Comparison of ENCODE assay signal across 24 cellular contexts in the genomic region with DNA sequence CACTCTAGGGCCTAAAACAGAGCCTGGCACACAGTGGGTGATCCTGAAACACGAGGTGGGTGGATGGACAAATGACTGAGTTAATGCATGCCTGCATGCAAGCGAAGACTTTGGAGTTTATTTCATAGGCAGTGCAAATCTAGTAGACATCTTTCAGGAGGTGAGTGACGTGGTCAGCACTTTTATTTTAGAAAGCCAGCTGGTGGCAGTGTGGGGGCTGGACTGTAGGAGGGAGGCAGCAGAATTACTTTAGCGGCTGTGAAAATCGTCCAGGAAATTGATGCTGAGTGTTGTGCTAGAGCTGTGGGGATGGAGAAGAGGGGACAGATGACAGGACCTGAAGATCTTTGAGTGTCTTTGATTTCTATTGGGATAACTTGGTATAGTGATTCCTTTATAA. TPM values are rescaled to one million over a fixed set of nuclear protein-coding genes. Genes with fewer than 3 reads are reported as not detected.
DNase-seq lines count a peak whose midpoint lies in the region; ATAC-seq, FAIRE-seq and TF ChIP-seq lines count a peak whose summit lies in the region.
"Had no signal": no experiment of that assay in that cellular context is flagged by ENCODE, and none has a peak within 500 bp of the region (broad histone marks: within the 10 kb centered on the region; RNA-seq: fewer than 3 reads in every experiment).

No MANE protein-coding gene starts in this region.

- H3K4me3 Mint-ChIP-seq in activated T-helper 17 cell treated with anti-CD3 and anti-CD28 coated beads, Interleukin-2, amount 50 U/mL, for 72 hours, result peak overlapping the region; percentile 26
- H3K4me3 Mint-ChIP-seq in CD14-positive monocyte, result no peak overlapping the region
- H3K4me3 Mint-ChIP-seq: activated B cell treated with CpG ODN at 0.5 μM for 24 hours, type B pancreatic cell had no signal

- no peak for FAIRE-seq in pancreas (lab: Jason Lieb, UNC)
- FAIRE-seq: GM18507, RCC 7860 had no signal

- no peak overlapping the region for H3K27ac ChIP-seq in heart right ventricle
- peak overlapping the region; percentile 72 for H3K27ac ChIP-seq in temporal lobe (ENCODE audit: low read depth, low read length)
- no peak overlapping the region for H3K27ac ChIP-seq in pancreas
- H3K27ac ChIP-seq: C4-2B, cardiac muscle cell had no signal

- H3K9me3 ChIP-seq in heart right ventricle (no peaks in the 10 kb centered on the region), pancreas (no peaks in the 10 kb centered on the region)

- H3K4me3 ChIP-seq in heart right ventricle (no peak overlapping the region), pancreas (no peak overlapping the region)
- H3K4me3 ChIP-seq: cardiac muscle cell had no signal

- WGBS in heart right ventricle, 2 donors, result 51 to 60% methylated on average over 5 of the region's 5 CpGs
- WGBS in pancreas, 2 donors, result 77 to 83% methylated on average over 5 of the region's 5 CpGs

- peaks cover 40% of the 10 kb centered on the region for H3K4me1 Mint-ChIP-seq in activated T-helper 17 cell treated with anti-CD3 and anti-CD28 coated beads, Interleukin-2, amount 50 U/mL, for 72 hours
- peaks cover 2% of the 10 kb centered on the region for H3K4me1 Mint-ChIP-seq in CD14-positive monocyte

- DNase-seq in heart right ventricle (no peak), left cardiac atrium (no peak), midbrain (lab: John Stamatoyannopoulos, UW) (peak; percentile 12), CD14-positive monocyte (ENCODE audit: low spot score) (no peak), pancreas (no peak)
- DNase-seq: activated B cell treated with CpG ODN at 0.5 μM for 24 hours; activated CD4-positive, alpha-beta T cell treated with anti-CD3 and anti-CD28 coated beads, Interleukin-2, amount 50 U/mL, for 4 hours; activated CD8-positive, alpha-beta memory T cell treated with anti-CD3 and anti-CD28 coated beads, Interleukin-2, amount 50 U/mL, for 48 hours; activated naive CD4-positive, alpha-beta T cell; amniotic stem cell; H7; NCI-H2107; NCI-H524 treated with DMSO at 0.1 percent for 48 hours; stimulated activated CD4-positive, alpha-beta T cell treated with anti-CD3 and anti-CD28 coated beads, Interleukin-12 subunit alpha, Interleukin-12 subunit beta, amount 100 ng/mL, for 4 hours; stimulated activated CD4-positive, alpha-beta T cell treated with anti-CD3 and anti-CD28 coated beads, Interleukin-4, amount 100 ng/mL, for 4 hours; T1000 had no signal

- H3K4me1 ChIP-seq in heart right ventricle (peaks cover 0 to 35% (median 13%) of the 10 kb centered on the region in 9 donors), pancreas (no peaks in the 10 kb centered on the region)

- intact Hi-C loops in heart right ventricle (cut with DNase I), result loop anchor here in 1 of 10 donors (5.0 kb wide), 1 partner anchor 37 kb away; no protein-coding TSS in a partner anchor
- intact Hi-C loops in left cardiac atrium (cut with DNase I), result no loop called here
- intact Hi-C loops in CD14-positive monocyte (cut with micrococcal nuclease), result no loop called here
- intact Hi-C loops in pancreas (cut with DNase I), result loop anchor here in 1 of 3 donors (5.0 kb wide), 1 partner anchor 42 kb away; no protein-coding TSS in a partner anchor

- H3K36me3 Mint-ChIP-seq in activated T-helper 17 cell treated with anti-CD3 and anti-CD28 coated beads, Interleukin-2, amount 50 U/mL, for 72 hours (ENCODE audit: low read depth), result peaks cover 66% of the 10 kb centered on the region
- H3K36me3 Mint-ChIP-seq in CD14-positive monocyte, result peaks cover 60 to 64% of the 10 kb centered on the region in 2 donors
- H3K36me3 Mint-ChIP-seq: type B pancreatic cell had no signal

- H3K27me3 Mint-ChIP-seq in activated T-helper 17 cell treated with anti-CD3 and anti-CD28 coated beads, Interleukin-2, amount 50 U/mL, for 72 hours, result no peaks in the 10 kb centered on the region
- peaks cover 0 to 3% (median 3%) of the 10 kb centered on the region in 3 donors for H3K27me3 Mint-ChIP-seq in CD14-positive monocyte (ENCODE audit: low read depth in 3 of 3)
- H3K27me3 Mint-ChIP-seq: activated B cell treated with CpG ODN at 0.5 μM for 24 hours, type B pancreatic cell had no signal

- TF ChIP-seq CTCF in heart right ventricle (IDR thresholded peaks at IDR 0.05) (peak in 3 of 9 donors; percentile 17 to 30 (median 23)), CD14-positive monocyte (IDR thresholded peaks at IDR 0.05) (no peak), pancreas (IDR thresholded peaks at IDR 0.05) (no peak)

- H3K9me3 Mint-ChIP-seq in activated T-helper 17 cell treated with anti-CD3 and anti-CD28 coated beads, Interleukin-2, amount 50 U/mL, for 72 hours, result no peaks in the 10 kb centered on the region
- peaks cover 0 to 2% (median 0%) of the 10 kb centered on the region in 7 donors for H3K9me3 Mint-ChIP-seq in CD14-positive monocyte
- H3K9me3 Mint-ChIP-seq: activated B cell treated with CpG ODN at 0.5 μM for 24 hours, type B pancreatic cell had no signal

- ATAC-seq in heart right ventricle (peak in 7 of 8 donors; percentile 27 to 79 (median 71)), left cardiac atrium (no peak), HG02763 (IDR thresholded peaks at IDR 0.05; ENCODE audit: unreplicated experiment) (no peak), pancreas (no peak)
- ATAC-seq in activated T-helper 17 cell treated with anti-CD3 and anti-CD28 coated beads, Interleukin-2, amount 50 U/mL, for 72 hours (replicated peaks), result peak; percentile 21

- peaks cover 0 to 16% (median 0%) of the 10 kb centered on the region in 9 donors for H3K36me3 ChIP-seq in heart right ventricle
- no peaks in the 10 kb centered on the region for H3K36me3 ChIP-seq in pancreas
- H3K36me3 ChIP-seq: cardiac muscle cell had no signal

- H3K27me3 ChIP-seq in heart right ventricle (no peaks in the 10 kb centered on the region), pancreas (no peaks in the 10 kb centered on the region)
- H3K27me3 ChIP-seq: cardiac muscle cell had no signal

- peak overlapping the region; percentile 63 for H3K27ac Mint-ChIP-seq in activated T-helper 17 cell treated with anti-CD3 and anti-CD28 coated beads, Interleukin-2, amount 50 U/mL, for 72 hours
- H3K27ac Mint-ChIP-seq in CD14-positive monocyte, result no peak overlapping the region
- H3K27ac Mint-ChIP-seq: activated B cell treated with CpG ODN at 0.5 μM for 24 hours, type B pancreatic cell had no signal

RNA-seq across cellular contexts. Expression of a gene that starts 47.1 kb away (rescaled TPM):
- 10 to 100 TPM in 5 of 10 donors, 1 to 10 TPM in 5; 2.9 to 19.9 (median 7.9) TPM for total RNA-seq in heart right ventricle
- polyA plus RNA-seq in heart right ventricle, result 10 to 100 TPM in 1 of 2 donors, 1 to 10 TPM in 1; 9.8 to 14.7 TPM
- total RNA-seq in left cardiac atrium, result 10 to 100 TPM in 1 of 2 donors, 1 to 10 TPM in 1; 7.8 to 17.0 TPM
- total RNA-seq in activated T-helper 17 cell treated with anti-CD3 and anti-CD28 coated beads, Interleukin-2, amount 50 U/mL, for 72 hours, result 10 to 100 TPM; 41.6 to 44.7 TPM
- total RNA-seq in temporal lobe, result 18.2 TPM
- polyA plus RNA-seq in CD14-positive monocyte, result 10 to 100 TPM; 10.2 to 11.5 TPM
- total RNA-seq in pancreas, result 10 to 100 TPM in 5 of 6 donors, 1 to 10 TPM in 1; 6.1 to 17.3 (median 13.9) TPM
- 10 to 100 TPM in 1 of 2 donors, 1 to 10 TPM in 1; 9.5 to 11.0 TPM for polyA plus RNA-seq in pancreas

Comparison
In these comparisons a context has a peak if more than half of its experiments do, and no peak if none do; other contexts are left out.
1. ATAC-seq: peak in heart right ventricle (7 of 8) and activated T-helper 17 cell treated with anti-CD3 and anti-CD28 coated beads, Interleukin-2, amount 50 U/mL, for 72 hours (single experiment); none in left cardiac atrium (0 of 2), HG02763 (single experiment) and pancreas (0 of 4).